ENCODE assay signal across 10 cellular contexts in the genomic region with DNA sequence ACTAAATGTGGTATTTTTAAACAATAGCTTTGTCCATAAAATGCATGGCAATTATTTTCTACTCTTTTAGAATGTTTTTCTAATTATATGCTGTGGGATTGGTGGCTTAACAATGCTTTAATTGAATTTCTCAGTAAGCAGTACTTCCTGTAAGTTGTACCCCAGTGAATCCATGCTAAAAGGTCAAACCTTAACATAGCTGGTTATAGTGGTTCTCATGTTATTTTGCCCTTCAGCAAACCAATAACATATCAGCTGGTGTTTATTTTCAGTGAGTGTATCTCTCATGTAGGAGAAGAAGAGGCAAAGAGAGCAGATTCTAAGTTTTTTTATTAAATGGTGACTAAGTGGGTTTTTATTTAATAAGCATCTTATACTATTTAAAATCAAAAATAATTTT. TPM values are rescaled to one million over a fixed set of nuclear protein-coding genes. Genes with fewer than 3 reads are reported as not detected.
"Had no signal": no experiment of that assay in that cellular context is flagged by ENCODE, and none has a peak within 500 bp of the region (broad histone marks: within the 10 kb centered on the region; RNA-seq: fewer than 3 reads in every experiment).

No MANE protein-coding gene starts in this region.

- H3K9ac ChIP-seq: GM23248 had no signal

- H3K9me3 ChIP-seq: HAP-1 had no signal

- ATAC-seq: GM23338, HCT116 had no signal

- H3K4me2 ChIP-seq: GM23338 had no signal

- H3K4me3 ChIP-seq: GM23248, GM23338, HAP-1 had no signal

- DNase-seq: GM23248, GOT3, H7, H9, HCEC 1CT, HFFc6 had no signal

- H3K4me3 Mint-ChIP-seq: GM23338, H9, HFFc6 had no signal

- H3K27ac Mint-ChIP-seq: GM23338, H9, HFFc6 had no signal

- H3K27ac ChIP-seq: GM23248 had no signal

- H3K9me3 Mint-ChIP-seq: GM23338, H9, HFFc6 had no signal

- H2AFZ ChIP-seq: GM23248 had no signal

- H3K36me3 ChIP-seq: HAP-1 had no signal

- H3K4me1 Mint-ChIP-seq: GM23338 had no signal

RNA-seq across cellular contexts. Expression of gene BTC, which starts 41.5 kb away (rescaled TPM):
- total RNA-seq: GM23248, H1, H9, HFFc6 had no signal
- polyA plus RNA-seq: GM23248 had no signal
